Comparison of ENCODE assay signal across 17 cellular contexts in genomic region chr16:83968891-83969672, GRCh38. TPM values are rescaled to one million over a fixed set of nuclear protein-coding genes. Genes with fewer than 3 reads are reported as not detected.
DNase-seq lines count a peak whose midpoint lies in the region; ATAC-seq and TF ChIP-seq lines count a peak whose summit lies in the region.
"Had no signal": no experiment of that assay in that cellular context is flagged by ENCODE, and none has a peak within 500 bp of the region (broad histone marks: within the 10 kb centered on the region; RNA-seq: fewer than 3 reads in every experiment).

No MANE protein-coding gene starts in this region.

- H2BK5ac ChIP-seq in trophoblast cell (ENCODE audit: low read depth, low read length, poor library complexity), result no peak overlapping the region

- no peak overlapping the region for H2BK120ac ChIP-seq in trophoblast cell (ENCODE audit: insufficient read depth, low read length, poor library complexity)

- no peaks in the 10 kb centered on the region for H3K9me3 Mint-ChIP-seq in activated naive CD8-positive, alpha-beta T cell treated with anti-CD3 and anti-CD28 coated beads, Interleukin-2, amount 10 ng/mL, durations not matched to agents 7 days and 5 days
- H3K9me3 Mint-ChIP-seq: activated T-helper 1 cell treated with anti-CD3 and anti-CD28 coated beads, Interleukin-12 subunit alpha, Interleukin-12 subunit beta, Interleukin-2, Interleukin-4 antibody, amounts not matched to agents 30 ng/mL and 10 ng/mL and 1 ng/mL, durations not matched to agents 14 hours and 24 hours and 36 hours; CD4-positive, CD25-positive, alpha-beta regulatory T cell; T-cell had no signal

- no peak overlapping the region for H4K12ac ChIP-seq in trophoblast cell (ENCODE audit: low read depth, low read length)

- H3K18ac ChIP-seq in trophoblast cell (ENCODE audit: low read length), result no peak overlapping the region

- peaks cover 2% of the 10 kb centered on the region for H3K4me1 Mint-ChIP-seq in activated naive CD8-positive, alpha-beta T cell treated with anti-CD3 and anti-CD28 coated beads, Interleukin-2, amount 10 ng/mL, durations not matched to agents 7 days and 5 days

- H3K36me3 ChIP-seq in HAP-1 (replicated peaks) (no peaks in the 10 kb centered on the region), iPS-18a (ENCODE audit: control insufficient read depth, low read depth, low read length) (no peaks in the 10 kb centered on the region), trophoblast cell (ENCODE audit: control insufficient read depth in 1 of 2, insufficient read depth in 2 of 2, low read length in 2 of 2) (no peaks in the 10 kb centered on the region), esophagus muscularis mucosa (peaks cover under 1 to 25% (median 21%) of the 10 kb centered on the region in 4 donors)

- no peak for TF ChIP-seq CTCF in esophagus muscularis mucosa (IDR thresholded peaks at IDR 0.05)

- H3K4me3 ChIP-seq in HAP-1, result peak overlapping the region; percentile 6; the same call in 1 of the 2 replicates
- peak overlapping the region; percentile 60 for H3K4me3 ChIP-seq in iPS-18a (ENCODE audit: low read length)
- H3K4me3 ChIP-seq in trophoblast cell (ENCODE audit: low read depth, low read length), result no peak overlapping the region
- H3K4me3 ChIP-seq in esophagus muscularis mucosa, result peak overlapping the region in 2 of 4 donors; percentile 22 to 56
- H3K4me3 ChIP-seq: right lobe of liver had no signal

- DNase-seq in HAP-1 (ENCODE audit: low spot score in 2 of 2) (no peak), trophoblast cell (no peak), NCI-H526 (lab: John Stamatoyannopoulos, UW) (no peak), esophagus muscularis mucosa (ENCODE audit: extremely low spot score) (no peak)
- DNase-seq in activated naive CD8-positive, alpha-beta T cell treated with anti-CD3 and anti-CD28 coated beads, Interleukin-2, amount 10 ng/mL, durations not matched to agents 7 days and 5 days, result no peak
- DNase-seq in stimulated activated CD4-positive, alpha-beta T cell treated with anti-CD3 and anti-CD28 coated beads, Interleukin-2, amount 100 ng/mL, for 48 hours, result no peak
- DNase-seq: activated CD4-positive, alpha-beta T cell treated with anti-CD3 and anti-CD28 coated beads for 1 hour; CD4-positive, CD25-positive, alpha-beta regulatory T cell; T-cell had no signal

- no peak for ATAC-seq in activated naive CD8-positive, alpha-beta T cell treated with anti-CD3 and anti-CD28 coated beads, Interleukin-2, amount 10 ng/mL, durations not matched to agents 7 days and 5 days (ENCODE audit: low read depth)
- no peak for ATAC-seq in GM21515 (IDR thresholded peaks at IDR 0.05; ENCODE audit: unreplicated experiment)
- ATAC-seq: T-cell had no signal

- no peak overlapping the region for H3K27ac Mint-ChIP-seq in activated naive CD8-positive, alpha-beta T cell treated with anti-CD3 and anti-CD28 coated beads, Interleukin-2, amount 10 ng/mL, durations not matched to agents 7 days and 5 days

- intact Hi-C loops in esophagus muscularis mucosa (cut with DNase I), result loop anchor here (2.0 to 5.0 kb wide), 2 partner anchors 94 to 518 kb away; no protein-coding TSS in a partner anchor

- no peaks in the 10 kb centered on the region for H3K79me2 ChIP-seq in trophoblast cell (ENCODE audit: control insufficient read depth, insufficient read depth, low read length, poor library complexity)

- in situ Hi-C loops in HAP-1 (cut with MboI; ENCODE audit: low sequenced_read_pairs), result loop anchor here (10.0 kb wide), 1 partner anchor 516 kb away; no protein-coding TSS in a partner anchor

- H3K23ac ChIP-seq in trophoblast cell (ENCODE audit: low read length), result no peak overlapping the region

- H3K27me3 ChIP-seq in HAP-1 (ENCODE audit: low read depth) (no peaks in the 10 kb centered on the region), iPS-18a (ENCODE audit: control insufficient read depth, insufficient read depth, low read length) (peaks cover 13% of the 10 kb centered on the region), trophoblast cell (ENCODE audit: insufficient read depth, low read length) (peaks cover 14% of the 10 kb centered on the region), esophagus muscularis mucosa (peaks cover 0 to 24% (median 0%) of the 10 kb centered on the region in 4 donors)
- H3K27me3 ChIP-seq: right lobe of liver had no signal

- WGBS in trophoblast cell (ENCODE audit: extremely low coverage, insufficient coverage, insufficient read length), result no CpG with 5 or more reads among the region's 46 CpGs
- WGBS in esophagus muscularis mucosa, result 10% methylated on average over 40 of the region's 46 CpGs

- H4K91ac ChIP-seq in trophoblast cell (ENCODE audit: low read depth, low read length), result no peak overlapping the region

- POLR2A ChIA-PET in activated naive CD8-positive, alpha-beta T cell treated with anti-CD3 and anti-CD28 coated beads, Interleukin-2, amount 10 ng/mL, durations not matched to agents 7 days and 5 days (lab: Charles Lee), result no interaction called here

- TF ChIP-seq EP300 in esophagus muscularis mucosa (IDR thresholded peaks at IDR 0.05), result no peak

- H3K9me3 ChIP-seq in HAP-1 (no peaks in the 10 kb centered on the region), iPS-18a (ENCODE audit: control insufficient read depth, low read depth, low read length) (no peaks in the 10 kb centered on the region), trophoblast cell (ENCODE audit: insufficient read depth, low read depth, low read length) (peaks cover 3% of the 10 kb centered on the region), esophagus muscularis mucosa (no peaks in the 10 kb centered on the region)
- H3K9me3 ChIP-seq: heart left ventricle, right lobe of liver had no signal

- no peaks in the 10 kb centered on the region for H3K36me3 Mint-ChIP-seq in activated naive CD8-positive, alpha-beta T cell treated with anti-CD3 and anti-CD28 coated beads, Interleukin-2, amount 10 ng/mL, durations not matched to agents 7 days and 5 days
- H3K36me3 Mint-ChIP-seq: CD4-positive, CD25-positive, alpha-beta regulatory T cell; T-cell had no signal

- H3K9ac ChIP-seq in iPS-18a (ENCODE audit: low read length) (no peak overlapping the region), trophoblast cell (ENCODE audit: low read length) (no peak overlapping the region)

- no peak overlapping the region for H3K4ac ChIP-seq in trophoblast cell (ENCODE audit: low read depth, low read length)

- no peak overlapping the region for H3K14ac ChIP-seq in trophoblast cell (ENCODE audit: low read length)

- H3K4me1 ChIP-seq in HAP-1 (no peaks in the 10 kb centered on the region), iPS-18a (ENCODE audit: control insufficient read depth, low read depth, low read length) (no peaks in the 10 kb centered on the region), trophoblast cell (ENCODE audit: control insufficient read depth in 1 of 2, insufficient read depth in 2 of 2, low read length in 2 of 2) (no peaks in the 10 kb centered on the region), esophagus muscularis mucosa (peaks cover 0 to 14% (median 10%) of the 10 kb centered on the region in 4 donors)

- H4K8ac ChIP-seq in trophoblast cell (ENCODE audit: low read depth, low read length), result no peak overlapping the region

- H3K27ac ChIP-seq in iPS-18a (ENCODE audit: low read length) (no peak overlapping the region), trophoblast cell (ENCODE audit: low read depth, low read length) (no peak overlapping the region), esophagus muscularis mucosa (replicated peaks in 1 of 4) (no peak overlapping the region)
- H3K27ac ChIP-seq: epithelial cell of prostate, heart left ventricle, right lobe of liver had no signal

- H2BK12ac ChIP-seq in trophoblast cell (ENCODE audit: low read length), result no peak overlapping the region

- peak overlapping the region; percentile 8 for H3K4me3 Mint-ChIP-seq in activated naive CD8-positive, alpha-beta T cell treated with anti-CD3 and anti-CD28 coated beads, Interleukin-2, amount 10 ng/mL, durations not matched to agents 7 days and 5 days
- H3K4me3 Mint-ChIP-seq: activated T-helper 1 cell treated with anti-CD3 and anti-CD28 coated beads, Interleukin-12 subunit alpha, Interleukin-12 subunit beta, Interleukin-2, Interleukin-4 antibody, amounts not matched to agents 30 ng/mL and 10 ng/mL and 1 ng/mL, durations not matched to agents 14 hours and 24 hours and 36 hours had no signal

- H3K4me2 ChIP-seq in trophoblast cell (ENCODE audit: low read length), result peak overlapping the region; percentile 58

- no peak overlapping the region for H2AK5ac ChIP-seq in trophoblast cell (ENCODE audit: low read length)

- no peak for TF ChIP-seq POLR2A in esophagus muscularis mucosa (IDR thresholded peaks at IDR 0.05; ENCODE audit: low read depth)

- H3K27me3 Mint-ChIP-seq in activated naive CD8-positive, alpha-beta T cell treated with anti-CD3 and anti-CD28 coated beads, Interleukin-2, amount 10 ng/mL, durations not matched to agents 7 days and 5 days, result peaks cover 16% of the 10 kb centered on the region

- no peaks in the 10 kb centered on the region for H3K79me1 ChIP-seq in trophoblast cell (ENCODE audit: low read length)

- H2AFZ ChIP-seq in trophoblast cell (ENCODE audit: insufficient read depth, low read length, poor library complexity), result no peak overlapping the region

RNA-seq across cellular contexts. Expression of gene NECAB2, which starts 1.0 kb away (rescaled TPM):
- total RNA-seq in activated naive CD8-positive, alpha-beta T cell treated with anti-CD3 and anti-CD28 coated beads, Interleukin-2, amount 10 ng/mL, durations not matched to agents 7 days and 5 days, result not detected
- polyA plus RNA-seq in trophoblast cell (2013), result 0.22 and 0.26 TPM in 2 replicates
- not detected for total RNA-seq in esophagus muscularis mucosa
- total RNA-seq: activated T-helper 1 cell treated with anti-CD3 and anti-CD28 coated beads, Interleukin-12 subunit alpha, Interleukin-12 subunit beta, Interleukin-2, Interleukin-4 antibody, amounts not matched to agents 30 ng/mL and 10 ng/mL and 1 ng/mL, durations not matched to agents 14 hours and 24 hours and 36 hours; CD4-positive, CD25-positive, alpha-beta regulatory T cell; HT-29; subcutaneous adipose tissue; T-cell had no signal
- polyA plus RNA-seq: CD4-positive, CD25-positive, alpha-beta regulatory T cell had no signal

RNA-seq across cellular contexts. Expression of gene OSGIN1, which starts 16.0 kb away (rescaled TPM):
- total RNA-seq in activated naive CD8-positive, alpha-beta T cell treated with anti-CD3 and anti-CD28 coated beads, Interleukin-2, amount 10 ng/mL, durations not matched to agents 7 days and 5 days, result 1 to 10 TPM in 1 of 2 experiments, under 1 TPM in 1; 0.85 to 1.1 TPM
- polyA plus RNA-seq in trophoblast cell (2013), result 1.3 and 1.5 TPM in 2 replicates
- total RNA-seq in esophagus muscularis mucosa, result 10 to 100 TPM in 3 of 4 donors, 1 to 10 TPM in 1; 7.1 to 17.6 (median 13.8) TPM
